ENCODE assay signal across 1 cellular context in the genomic region with DNA sequence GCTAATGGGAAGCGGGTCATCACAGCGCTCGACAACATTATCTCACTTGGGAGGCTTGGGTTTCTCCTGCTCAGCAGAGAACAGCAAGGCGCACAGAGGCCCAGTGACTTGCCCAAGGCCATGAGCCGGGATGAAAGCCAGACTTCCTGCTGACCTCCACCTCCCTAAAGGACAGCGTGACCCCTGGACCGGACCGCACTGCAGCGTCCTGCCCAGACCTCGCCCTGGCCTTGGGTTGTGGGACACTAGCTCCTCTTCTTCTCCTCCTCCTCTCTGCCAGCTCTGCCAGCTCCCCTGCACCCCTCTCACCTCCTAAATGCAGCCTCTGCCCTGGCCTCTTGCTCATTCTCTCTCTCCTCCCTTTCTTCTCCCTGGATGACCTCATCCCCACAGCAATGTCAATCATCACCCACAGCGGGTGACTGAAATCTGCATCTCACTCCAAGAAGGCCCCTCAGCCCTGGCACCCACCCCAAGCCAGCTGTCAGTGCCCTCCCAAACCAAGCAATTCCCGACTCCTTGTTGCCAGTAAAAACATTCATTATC.
TF ChIP-seq lines count a peak whose summit lies in the region.

No MANE protein-coding gene starts in this region.

TF ChIP-seq in HEK293, 187 proteins besides CTCF, POLR2A, EP300 and RAD21 (continued from another document):
- TF ChIP-seq, protein P1, sequence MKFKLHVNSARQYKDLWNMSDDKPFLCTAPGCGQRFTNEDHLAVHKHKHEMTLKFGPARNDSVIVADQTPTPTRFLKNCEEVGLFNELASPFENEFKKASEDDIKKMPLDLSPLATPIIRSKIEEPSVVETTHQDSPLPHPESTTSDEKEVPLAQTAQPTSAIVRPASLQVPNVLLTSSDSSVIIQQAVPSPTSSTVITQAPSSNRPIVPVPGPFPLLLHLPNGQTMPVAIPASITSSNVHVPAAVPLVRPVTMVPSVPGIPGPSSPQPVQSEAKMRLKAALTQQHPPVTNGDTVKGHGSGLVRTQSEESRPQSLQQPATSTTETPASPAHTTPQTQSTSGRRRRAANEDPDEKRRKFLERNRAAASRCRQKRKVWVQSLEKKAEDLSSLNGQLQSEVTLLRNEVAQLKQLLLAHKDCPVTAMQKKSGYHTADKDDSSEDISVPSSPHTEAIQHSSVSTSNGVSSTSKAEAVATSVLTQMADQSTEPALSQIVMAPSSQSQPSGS (tag by site-specific recombination; IDR thresholded peaks at IDR 0.05; ENCODE audit: low read depth) = peak; percentile 90
- TF ChIP-seq, protein P2, sequence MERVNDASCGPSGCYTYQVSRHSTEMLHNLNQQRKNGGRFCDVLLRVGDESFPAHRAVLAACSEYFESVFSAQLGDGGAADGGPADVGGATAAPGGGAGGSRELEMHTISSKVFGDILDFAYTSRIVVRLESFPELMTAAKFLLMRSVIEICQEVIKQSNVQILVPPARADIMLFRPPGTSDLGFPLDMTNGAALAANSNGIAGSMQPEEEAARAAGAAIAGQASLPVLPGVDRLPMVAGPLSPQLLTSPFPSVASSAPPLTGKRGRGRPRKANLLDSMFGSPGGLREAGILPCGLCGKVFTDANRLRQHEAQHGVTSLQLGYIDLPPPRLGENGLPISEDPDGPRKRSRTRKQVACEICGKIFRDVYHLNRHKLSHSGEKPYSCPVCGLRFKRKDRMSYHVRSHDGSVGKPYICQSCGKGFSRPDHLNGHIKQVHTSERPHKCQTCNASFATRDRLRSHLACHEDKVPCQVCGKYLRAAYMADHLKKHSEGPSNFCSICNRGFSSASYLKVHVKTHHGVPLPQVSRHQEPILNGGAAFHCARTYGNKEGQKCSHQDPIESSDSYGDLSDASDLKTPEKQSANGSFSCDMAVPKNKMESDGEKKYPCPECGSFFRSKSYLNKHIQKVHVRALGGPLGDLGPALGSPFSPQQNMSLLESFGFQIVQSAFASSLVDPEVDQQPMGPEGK (tag by site-specific recombination; IDR thresholded peaks at IDR 0.05) = peak; percentile 75
- TF ChIP-seq ZFP69B (tag by site-specific recombination; IDR thresholded peaks at IDR 0.05) = 0 out of 2 replicates have a peak, but pooled peaks have one; percentile 28
- peak; percentile 56 for TF ChIP-seq ZFHX2 (tag by site-specific recombination; conservative IDR thresholded peaks at IDR 0.05)
- TF ChIP-seq ZNF426 (tag by site-specific recombination; IDR thresholded peaks at IDR 0.05) = no peak
- peak; percentile 76 for TF ChIP-seq WT1 (tag by site-specific recombination; IDR thresholded peaks at IDR 0.05)
- no peak for TF ChIP-seq ZNF133 (tag by site-specific recombination; IDR thresholded peaks at IDR 0.05)
- no peak for TF ChIP-seq ZNF660 (tag by site-specific recombination; IDR thresholded peaks at IDR 0.05)
- peak; percentile 46; the same call in 1 of the 2 replicates for TF ChIP-seq ZBTB17 (tag by site-specific recombination; IDR thresholded peaks at IDR 0.05)
- no peak for TF ChIP-seq ZNF132 (tag by site-specific recombination; IDR thresholded peaks at IDR 0.05; ENCODE audit: borderline replicate concordance)
- 0 out of 2 replicates have a peak, but pooled peaks have one; percentile 28 for TF ChIP-seq GLIS1 (tag by site-specific recombination; IDR thresholded peaks at IDR 0.05)
